Comparison of ENCODE assay signal across 8 cellular contexts in genomic region chr4:185210102-185210981, GRCh38. TPM values are rescaled to one million over a fixed set of nuclear protein-coding genes. Genes with fewer than 3 reads are reported as not detected.
A peak's percentile ranks its signal among the peaks of the same experiment; 100 is the strongest.
DNase-seq lines count a peak whose midpoint lies in the region; ATAC-seq, FAIRE-seq and TF ChIP-seq lines count a peak whose summit lies in the region.

No MANE protein-coding gene starts in this region.

- peak overlapping the region; percentile 90 to 95 for H3K4me3 Mint-ChIP-seq in CD14-positive monocyte

- FAIRE-seq in keratinocyte (lab: Jason Lieb, UNC) (no peak), H54 (lab: Jason Lieb, UNC) (no peak)

- peak overlapping the region; percentile 81 for H3K9ac ChIP-seq in keratinocyte (ENCODE audit: control insufficient read depth, extremely low read depth, insufficient read depth, low read length)

- intact Hi-C loops in CD14-positive monocyte (cut with micrococcal nuclease) = no loop called here

- peak; percentile 5 for ATAC-seq in GM19395 (IDR thresholded peaks at IDR 0.05; ENCODE audit: unreplicated experiment)
- ATAC-seq in HG03469 (IDR thresholded peaks at IDR 0.05; ENCODE audit: unreplicated experiment) = peak; percentile 6

- peaks cover 20% of the 10 kb centered on the region for H3K4me1 Mint-ChIP-seq in CD14-positive monocyte

- dilution Hi-C loops in keratinocyte (cut with MboI; ENCODE audit: extremely low pct_ligation_motif_present, low sequenced_read_pairs) = no loop called here

- H3K27me3 Mint-ChIP-seq in CD14-positive monocyte (ENCODE audit: low read depth in 3 of 3) = peaks cover 68 to 81% (median 74%) of the 10 kb centered on the region in 3 donors

- peaks cover 0 to 14% (median 7%) of the 10 kb centered on the region in 7 donors for H3K9me3 Mint-ChIP-seq in CD14-positive monocyte

- H3K27ac Mint-ChIP-seq in CD14-positive monocyte = peak overlapping the region in 2 of 7 donors; percentile 43 to 68

- H3K27ac ChIP-seq in VCaP = peak overlapping the region; percentile 85
- H3K27ac ChIP-seq in keratinocyte (ENCODE audit: control insufficient read depth, insufficient read depth, low read length) = peak overlapping the region; percentile 54

- H3K36me3 ChIP-seq in keratinocyte (ENCODE audit: control insufficient read depth in 2 of 2, extremely low read depth in 1 of 2, insufficient read depth in 2 of 2, low read length in 2 of 2) = no peaks in the 10 kb centered on the region

- H3K36me3 Mint-ChIP-seq in CD14-positive monocyte = peaks cover 2 to 10% of the 10 kb centered on the region in 2 donors

- H3K4me1 ChIP-seq in keratinocyte (ENCODE audit: control insufficient read depth, extremely low read depth, insufficient read depth, low read length) = peaks cover 13% of the 10 kb centered on the region

- peak overlapping the region; percentile 55 to 87 (median 76) for H3K4me3 ChIP-seq in keratinocyte (ENCODE audit: control insufficient read depth in 2 of 3, extremely low read depth in 1 of 3, insufficient read depth in 2 of 3, low read depth in 1 of 3, low read length in 3 of 3)

- peak overlapping the region; percentile 92 for H2AFZ ChIP-seq in keratinocyte (ENCODE audit: control insufficient read depth, low read length)

- no peaks in the 10 kb centered on the region for H4K20me1 ChIP-seq in keratinocyte (ENCODE audit: control insufficient read depth, extremely low read depth, insufficient read depth, low read length)

- no peaks in the 10 kb centered on the region for H3K9me1 ChIP-seq in keratinocyte (ENCODE audit: control insufficient read depth, extremely low read depth, insufficient read depth, low read length)

- peaks cover 3% of the 10 kb centered on the region for H3K79me2 ChIP-seq in keratinocyte (ENCODE audit: control insufficient read depth, insufficient read depth, low read length)

- no peaks in the 10 kb centered on the region for H3K9me3 ChIP-seq in keratinocyte (ENCODE audit: control insufficient read depth, low read depth, low read length)

- H3K4me2 ChIP-seq in keratinocyte (ENCODE audit: control insufficient read depth, extremely low read depth, insufficient read depth, low read depth, low read length) = peak overlapping the region; percentile 83

- TF ChIP-seq CTCF in CD14-positive monocyte (IDR thresholded peaks at IDR 0.05) (no peak), VCaP (conservative IDR thresholded peaks at IDR 0.05) (no peak), keratinocyte (optimal IDR thresholded peaks at IDR 0.05 in 1 of 3, IDR thresholded peaks at IDR 0.05 in 1 of 3, conservative IDR thresholded peaks at IDR 0.05 in 1 of 3; ENCODE audit: extremely low read depth in 1 of 3, insufficient read depth in 2 of 3, low read length in 3 of 3) (no peak)

- no peaks in the 10 kb centered on the region for H3K27me3 ChIP-seq in keratinocyte (ENCODE audit: control insufficient read depth, extremely low read depth, insufficient read depth, low read length)

- DNase-seq in CD14-positive monocyte (ENCODE audit: low spot score) = no peak
- peak; percentile 67 for DNase-seq in cerebellar cortex (ENCODE audit: low spot score)
- DNase-seq in keratinocyte (ENCODE audit: low read depth, low spot score) = no peak
- DNase-seq in stimulated activated CD4-positive, alpha-beta T cell treated with anti-CD3 and anti-CD28 coated beads, Interleukin-12 subunit alpha, Interleukin-12 subunit beta, amount 100 ng/mL, for 4 hours = peak; percentile 38
- DNase-seq in H54 (ENCODE audit: insufficient read length, low spot score) = no peak

- no peak; the same call in 1 of the 2 replicates for TF ChIP-seq POLR2A in H54 (IDR thresholded peaks at IDR 0.05; ENCODE audit: low read depth, low read length)

RNA-seq across cellular contexts. Expression of gene SNX25, which starts 0.9 kb away (rescaled TPM):
- under 1 TPM; 0.31 to 0.36 TPM for polyA plus RNA-seq in CD14-positive monocyte
- polyA plus RNA-seq in keratinocyte = 3.4 to 5.0 TPM (median 5.0 TPM) in 3 replicates
- 5.5 TPM for polyA plus RNA-seq in keratinocyte (2011; ENCODE audit: low read depth)
- 2.7 and 4.8 TPM in 2 replicates for polyA plus RNA-seq in keratinocyte (2011; cell fraction: cytosol; rRNA removed)
- 7.2 and 7.8 TPM in 2 replicates for polyA plus RNA-seq in keratinocyte (2011; cell fraction: nucleus; rRNA removed)
- polyA plus RNA-seq in keratinocyte (2012; ENCODE audit: low replicate concordance) = 3.0 and 7.2 TPM in 2 replicates
- 2.6 to 17.9 TPM (median 10.5 TPM) in 3 replicates for polyA minus RNA-seq in keratinocyte
- 7.1 TPM for polyA minus RNA-seq in keratinocyte (2011; cell fraction: cytosol; rRNA and poly(A)+ RNA removed)
- polyA minus RNA-seq in keratinocyte (2011; cell fraction: nucleus; rRNA and poly(A)+ RNA removed) = 3.4 and 9.8 TPM in 2 replicates

RNA-seq across cellular contexts. Expression of gene CFAP97, which starts 6.5 kb away (rescaled TPM):
- 10 to 100 TPM; 12.3 to 16.8 TPM for polyA plus RNA-seq in CD14-positive monocyte
- polyA plus RNA-seq in keratinocyte = 15.3 to 24.9 TPM (median 20.3 TPM) in 3 replicates
- 18.3 TPM for polyA plus RNA-seq in keratinocyte (2011; ENCODE audit: low read depth)
- polyA plus RNA-seq in keratinocyte (2011; cell fraction: cytosol; rRNA removed) = 16.9 and 40.7 TPM in 2 replicates
- 13.9 and 20.8 TPM in 2 replicates for polyA plus RNA-seq in keratinocyte (2011; cell fraction: nucleus; rRNA removed)
- polyA plus RNA-seq in keratinocyte (2012; ENCODE audit: low replicate concordance) = 13.9 and 18.5 TPM in 2 replicates
- polyA minus RNA-seq in keratinocyte = 7.4 to 30.7 TPM (median 17.4 TPM) in 3 replicates
- 12.5 TPM for polyA minus RNA-seq in keratinocyte (2011; cell fraction: cytosol; rRNA and poly(A)+ RNA removed)
- 7.7 and 17.1 TPM in 2 replicates for polyA minus RNA-seq in keratinocyte (2011; cell fraction: nucleus; rRNA and poly(A)+ RNA removed)

Comparison
In these comparisons a context has a peak if more than half of its experiments do, and no peak if none do; other contexts are left out.
1. DNase-seq: peak in cerebellar cortex (single experiment) and stimulated activated CD4-positive, alpha-beta T cell treated with anti-CD3 and anti-CD28 coated beads, Interleukin-12 subunit alpha, Interleukin-12 subunit beta, amount 100 ng/mL, for 4 hours (single experiment); none in CD14-positive monocyte (single experiment), keratinocyte (single experiment) and H54 (single experiment).